In the genomic region with DNA sequence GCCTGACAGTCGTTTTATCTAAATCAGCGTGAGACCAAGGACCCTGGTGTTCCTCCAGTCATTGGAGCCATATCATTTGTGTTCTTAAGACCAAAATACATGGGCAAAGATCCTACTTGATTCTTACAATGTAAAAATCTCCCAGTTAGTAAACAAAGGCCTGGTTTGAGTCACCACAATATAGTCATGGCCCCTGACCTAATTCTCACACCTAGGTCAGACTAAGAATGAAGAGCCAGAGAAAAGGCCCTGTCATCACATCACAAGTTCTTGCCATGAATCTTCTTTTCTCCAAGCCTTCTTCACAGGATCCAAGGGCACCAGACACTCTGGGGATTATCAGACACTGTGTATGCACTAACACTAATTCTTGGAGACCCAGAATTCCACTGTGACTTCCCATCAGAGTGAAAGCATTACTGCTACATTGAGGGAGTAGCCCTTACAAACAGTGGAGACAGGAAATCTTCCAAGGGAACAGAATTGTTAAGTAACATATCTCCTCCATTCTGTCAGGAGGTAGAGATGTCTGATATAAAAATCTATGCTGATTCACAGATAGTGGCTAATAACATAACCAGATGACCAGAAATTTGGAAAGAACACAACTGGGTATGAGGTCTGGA, we compare ENCODE assay signal across 19 cellular contexts. TPM values are rescaled to one million over a fixed set of nuclear protein-coding genes. Genes with fewer than 3 reads are reported as not detected.
"Had no signal": no experiment of that assay in that cellular context is flagged by ENCODE, and none has a peak within 500 bp of the region (broad histone marks: within the 10 kb centered on the region; RNA-seq: fewer than 3 reads in every experiment).

No MANE protein-coding gene starts in this region.

- H3K27me3 ChIP-seq: brain microvascular endothelial cell, gastroesophageal sphincter, neutrophil, SJCRH30, testis had no signal

- H3K4me3 Mint-ChIP-seq: activated naive CD8-positive, alpha-beta T cell; activated T-cell treated with anti-CD3 and anti-CD28 coated beads, Interleukin-2, amount 50 U/mL, for 4 hours; naive thymus-derived CD8-positive, alpha-beta T cell; stimulated activated naive CD8-positive, alpha-beta T cell treated with anti-CD3 and anti-CD28 coated beads, Interleukin-15, Interleukin-2, amounts not matched to agents 100 ng/mL and 50 ng/mL, for 24 hours; T-helper 2 cell treated with Interferon-gamma antibody and Interleukin-4, amounts not matched to agents 5 μg/mL and 100 μg/mL, for 36 hours had no signal

- H3K27ac Mint-ChIP-seq: activated naive CD8-positive, alpha-beta T cell; stimulated activated naive CD8-positive, alpha-beta T cell treated with anti-CD3 and anti-CD28 coated beads, Interleukin-15, Interleukin-2, amounts not matched to agents 100 ng/mL and 50 ng/mL, for 24 hours; T-helper 2 cell treated with Interferon-gamma antibody and Interleukin-4, amounts not matched to agents 5 μg/mL and 100 μg/mL, for 36 hours had no signal

- H3K9me3 ChIP-seq: gastroesophageal sphincter, neutrophil, SJCRH30, testis had no signal

- ATAC-seq: activated T-cell treated with anti-CD3 and anti-CD28 coated beads, Interleukin-2, amount 50 U/mL, for 4 hours; gastroesophageal sphincter; naive thymus-derived CD8-positive, alpha-beta T cell had no signal

- H3K27ac ChIP-seq: brain microvascular endothelial cell, gastroesophageal sphincter, neutrophil, skin epidermis, testis had no signal

- H3K9me3 Mint-ChIP-seq: activated T-cell treated with anti-CD3 and anti-CD28 coated beads, Interleukin-2, amount 50 U/mL, for 4 hours; naive thymus-derived CD8-positive, alpha-beta T cell; stimulated activated naive CD8-positive, alpha-beta T cell treated with anti-CD3 and anti-CD28 coated beads, Interleukin-15, Interleukin-2, amounts not matched to agents 100 ng/mL and 50 ng/mL, for 24 hours; T-helper 2 cell treated with Interferon-gamma antibody and Interleukin-4, amounts not matched to agents 5 μg/mL and 100 μg/mL, for 36 hours had no signal

- H3K4me1 ChIP-seq: gastroesophageal sphincter, testis had no signal

- H3K27me3 Mint-ChIP-seq: activated naive CD8-positive, alpha-beta T cell; naive thymus-derived CD8-positive, alpha-beta T cell; stimulated activated naive CD8-positive, alpha-beta T cell treated with anti-CD3 and anti-CD28 coated beads, Interleukin-15, Interleukin-2, amounts not matched to agents 100 ng/mL and 50 ng/mL, for 24 hours had no signal

- H3K4me3 ChIP-seq: gastroesophageal sphincter, SJCRH30, skin epidermis, testis had no signal

- DNase-seq: activated gamma-delta T cell treated with Interleukin-2 at 50 U/mL for 16 hours; activated T-cell treated with anti-CD3 and anti-CD28 coated beads, Interleukin-2, amount 50 U/mL, for 4 hours; anterior cingulate cortex; brain microvascular endothelial cell; effector CD8-positive, alpha-beta T cell; mammary epithelial cell; naive thymus-derived CD8-positive, alpha-beta T cell; retina; SJCRH30; stimulated activated CD4-positive, alpha-beta T cell treated with anti-CD3 and anti-CD28 coated beads, Interleukin-15, amount 100 ng/mL, for 24 hours; stimulated activated CD4-positive, alpha-beta T cell treated with anti-CD3 and anti-CD28 coated beads, Interleukin-4, amount 100 ng/mL, for 24 hours; testis had no signal

RNA-seq across cellular contexts. Expression of gene ERVW-1, which starts 7.6 kb away (rescaled TPM):
- total RNA-seq: activated T-cell treated with anti-CD3 and anti-CD28 coated beads, Interleukin-2, amount 50 U/mL, for 4 hours; gastroesophageal sphincter; mammary epithelial cell; ureter had no signal
- polyA plus RNA-seq: mammary epithelial cell; naive thymus-derived CD8-positive, alpha-beta T cell had no signal
